In the genomic region with DNA sequence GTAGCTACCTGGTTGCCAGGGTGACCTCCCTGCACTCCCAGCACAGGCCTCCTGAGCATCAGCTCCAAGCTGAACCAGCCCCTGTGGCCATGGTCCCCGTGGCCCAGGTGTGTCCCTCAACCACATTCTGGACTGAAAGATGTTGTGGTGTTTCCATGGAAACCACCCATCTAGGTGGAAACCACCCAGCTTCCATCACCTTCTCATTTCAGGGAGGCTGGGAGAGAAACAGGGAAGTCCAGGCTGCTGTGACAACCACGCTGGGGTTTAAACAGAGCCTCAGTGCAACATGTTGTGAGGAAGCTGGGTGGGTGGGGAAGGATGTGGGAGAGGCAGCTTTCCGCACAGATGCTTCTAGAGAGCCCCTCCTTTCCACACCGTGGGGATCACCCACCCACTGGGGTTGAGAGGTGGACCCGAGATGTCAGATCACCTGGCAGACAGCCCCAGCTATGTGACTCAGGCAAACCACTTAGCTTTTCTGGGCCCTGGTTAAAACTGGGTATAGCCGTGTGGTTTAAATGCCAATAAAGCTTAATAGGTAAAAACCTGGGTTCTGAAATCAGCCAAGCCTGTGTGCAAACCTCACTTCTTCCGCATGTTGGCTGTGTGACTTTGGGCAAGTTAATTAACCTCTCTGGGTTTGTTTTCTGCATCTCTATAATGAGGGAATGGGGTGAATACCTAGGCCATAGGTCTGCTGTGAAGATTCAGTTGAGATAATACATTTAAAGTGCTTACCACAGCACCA, we compare ENCODE assay signal across 10 cellular contexts. TPM values are rescaled to one million over a fixed set of nuclear protein-coding genes. Genes with fewer than 3 reads are reported as not detected.
DNase-seq lines count a peak whose midpoint lies in the region; ATAC-seq and TF ChIP-seq lines count a peak whose summit lies in the region.
"Had no signal": no experiment of that assay in that cellular context is flagged by ENCODE, and none has a peak within 500 bp of the region (broad histone marks: within the 10 kb centered on the region; RNA-seq: fewer than 3 reads in every experiment).

No MANE protein-coding gene starts in this region.

- H3K4me3 ChIP-seq in heart left ventricle (no peak overlapping the region), uterus (no peak overlapping the region)
- H3K4me3 ChIP-seq: lung had no signal

- peak in 3 of 4 donors; percentile 33 to 65 (median 38) for ATAC-seq in heart left ventricle
- no peak for ATAC-seq in Right ventricle myocardium inferior
- peak; percentile 45 for ATAC-seq in HG03571 (IDR thresholded peaks at IDR 0.05; ENCODE audit: unreplicated experiment)

- peak in 2 of 5 donors; percentile 40 to 46 for DNase-seq in heart left ventricle
- no peak for DNase-seq in Right ventricle myocardium inferior (ENCODE audit: missing footprints)
- peak; percentile 56 for DNase-seq in activated T-helper 9 cell treated with anti-CD3 and anti-CD28 coated beads, Interleukin-2, amount 50 U/mL, for 16 hours (ENCODE audit: low read depth)
- DNase-seq in stimulated activated CD4-positive, alpha-beta T cell treated with anti-CD3 and anti-CD28 coated beads, Interleukin-2, amount 100 ng/mL, for 4 hours (ENCODE audit: low read depth): peak; percentile 78
- no peak for DNase-seq in SW480 (ENCODE audit: low spot score)
- no peak for DNase-seq in uterus
- DNase-seq in GOT3 (lab: John Stamatoyannopoulos, UW): no peak

- TF ChIP-seq CTCF in heart left ventricle (IDR thresholded peaks at IDR 0.05): no peak
- TF ChIP-seq CTCF in uterus (IDR thresholded peaks at IDR 0.05): no peak

- TF ChIP-seq POLR2A in heart left ventricle (IDR thresholded peaks at IDR 0.05) (no peak), uterus (IDR thresholded peaks at IDR 0.05) (no peak)

- H3K4me1 ChIP-seq in heart left ventricle (peaks cover 0 to 64% (median 32%) of the 10 kb centered on the region in 12 donors), uterus (no peaks in the 10 kb centered on the region)

- H3K36me3 ChIP-seq in heart left ventricle: peaks cover 0 to 27% (median 3%) of the 10 kb centered on the region in 9 donors
- H3K36me3 ChIP-seq in uterus: no peaks in the 10 kb centered on the region

- H3K27ac ChIP-seq in heart left ventricle (peak overlapping the region in 10 of 12 donors; percentile 12 to 71 (median 37)), uterus (no peak overlapping the region)
- H3K27ac ChIP-seq: C4-2B had no signal

- WGBS in heart left ventricle, 4 donors: 55 to 67% (median 62%) methylated on average over 7 of the region's 7 CpGs

- H3K27me3 ChIP-seq in heart left ventricle (no peaks in the 10 kb centered on the region), uterus (no peaks in the 10 kb centered on the region)

- no peaks in the 10 kb centered on the region for H3K9me3 ChIP-seq in heart left ventricle
- no peaks in the 10 kb centered on the region for H3K9me3 ChIP-seq in uterus

- intact Hi-C loops in heart left ventricle (cut with DNase I): loop anchor here in 3 of 10 donors (2.0 to 10.0 kb wide), 4 partner anchors 47 to 517 kb away; partner anchors contain the start of genes CD82 (in 1 of the 3) and EXT2 (in 1 of the 3)
- intact Hi-C loops in Right ventricle myocardium inferior (cut with DNase I): no loop called here
- intact Hi-C loops in uterus (cut with DNase I; ENCODE audit: low total_unique reads): no loop called here

RNA-seq across cellular contexts. Expression of gene CD82, which starts 46.4 kb away (rescaled TPM):
- total RNA-seq in heart left ventricle: 10 to 100 TPM; 20.1 to 76.2 (median 37.3) TPM
- polyA plus RNA-seq in heart left ventricle: 10 to 100 TPM; 25.2 to 48.6 TPM
- total RNA-seq in Right ventricle myocardium inferior: 47.7 TPM
- total RNA-seq in uterus: 10 to 100 TPM; 10.2 to 26.3 (median 20.8) TPM

Comparison
In these comparisons a context has a peak if more than half of its experiments do, and no peak if none do; other contexts are left out.
1. DNase-seq: peak in activated T-helper 9 cell treated with anti-CD3 and anti-CD28 coated beads, Interleukin-2, amount 50 U/mL, for 16 hours (single experiment) and stimulated activated CD4-positive, alpha-beta T cell treated with anti-CD3 and anti-CD28 coated beads, Interleukin-2, amount 100 ng/mL, for 4 hours (single experiment); none in Right ventricle myocardium inferior (single experiment), SW480 (single experiment), uterus (0 of 2) and GOT3 (single experiment).
2. H3K27ac ChIP-seq: peak in heart left ventricle (10 of 12); none in uterus (0 of 2).